ENCODE assay signal across 26 cellular contexts in genomic region chr1:154615411-154615810, GRCh38. TPM values are rescaled to one million over a fixed set of nuclear protein-coding genes. Genes with fewer than 3 reads are reported as not detected.
"Had no signal": no experiment of that assay in that cellular context is flagged by ENCODE, and none has a peak within 500 bp of the region (broad histone marks: within the 10 kb centered on the region; RNA-seq: fewer than 3 reads in every experiment).

No MANE protein-coding gene starts in this region.

- H3K4me1 ChIP-seq: upper lobe of right lung had no signal

- H3K27me3 Mint-ChIP-seq: central memory CD8-positive, alpha-beta T cell; naive thymus-derived CD8-positive, alpha-beta T cell had no signal

- H3K9me3 ChIP-seq: breast epithelium, esophagus muscularis mucosa, left lung, spleen, thoracic aorta, upper lobe of right lung had no signal

- H2AFZ ChIP-seq: neural progenitor cell had no signal

- DNase-seq: activated CD4-positive, CD25-positive, alpha-beta regulatory T cell; activated effector memory CD4-positive, alpha-beta T cell treated with anti-CD3 and anti-CD28 coated beads, Interleukin-2, amount 50 U/mL, for 16 hours; activated naive CD4-positive, alpha-beta T cell treated with anti-CD3 and anti-CD28 coated beads, Interleukin-2, amount 50 U/mL, for 16 hours; activated T-cell treated with anti-CD3 and anti-CD28 coated beads, Interleukin-2, amount 50 U/mL, for 4 hours; dorsolateral prefrontal cortex; hippocampal formation; kidney glomerular epithelial cell; left lung; naive thymus-derived CD8-positive, alpha-beta T cell; retina; spleen; stimulated activated CD4-positive, alpha-beta T cell treated with anti-CD3 and anti-CD28 coated beads, Interleukin-4, amount 100 ng/mL, for 1 hour; stimulated activated naive CD4-positive, alpha-beta T cell treated with Interleukin-2 at 50 U/mL for 16 hours; T-helper 1 cell; T-helper 9 cell; upper lobe of right lung had no signal

- H3K4me3 ChIP-seq: breast epithelium, dorsolateral prefrontal cortex, esophagus muscularis mucosa, left lung, lung, neural progenitor cell, spleen, thoracic aorta, upper lobe of right lung had no signal

- H3K36me3 ChIP-seq: breast epithelium, left lung, neural progenitor cell, thoracic aorta, upper lobe of right lung had no signal

- H3K4me3 Mint-ChIP-seq: activated T-cell treated with anti-CD3 and anti-CD28 coated beads, Interleukin-2, amount 50 U/mL, for 4 hours; central memory CD8-positive, alpha-beta T cell; mesothelial cell of epicardium; naive thymus-derived CD8-positive, alpha-beta T cell; neural progenitor cell had no signal

- H3K27ac Mint-ChIP-seq: neural progenitor cell had no signal

- H3K4me2 ChIP-seq: neural progenitor cell had no signal

- H3K36me3 Mint-ChIP-seq: mesothelial cell of epicardium, neural progenitor cell had no signal

- FAIRE-seq: colon, frontal cortex had no signal

- H3K9me3 Mint-ChIP-seq: activated T-cell treated with anti-CD3 and anti-CD28 coated beads, Interleukin-2, amount 50 U/mL, for 4 hours; central memory CD8-positive, alpha-beta T cell; mesothelial cell of epicardium; naive thymus-derived CD8-positive, alpha-beta T cell; neural progenitor cell had no signal

- H3K9ac ChIP-seq: neural progenitor cell had no signal

- H3K27ac ChIP-seq: breast epithelium, dorsolateral prefrontal cortex, esophagus muscularis mucosa, left lung, neural progenitor cell, spleen, thoracic aorta, upper lobe of right lung had no signal

- H3K27me3 ChIP-seq: breast epithelium, dorsolateral prefrontal cortex, esophagus muscularis mucosa, left lung, neural progenitor cell, spleen, upper lobe of right lung had no signal

RNA-seq across cellular contexts. Expression of gene CHRNB2, which starts 47.8 kb away (rescaled TPM):
- total RNA-seq: naive thymus-derived CD8-positive, alpha-beta T cell; posterior vena cava; thoracic aorta; upper lobe of right lung had no signal
